14 cellular contexts compared by ENCODE assay signal in genomic region chrX:154093965-154094364, GRCh38. TPM values are rescaled to one million over a fixed set of nuclear protein-coding genes. Genes with fewer than 3 reads are reported as not detected.
DNase-seq lines count a peak whose midpoint lies in the region; ATAC-seq lines count a peak whose summit lies in the region.
"Had no signal": no experiment of that assay in that cellular context is flagged by ENCODE, and none has a peak within 500 bp of the region (broad histone marks: within the 10 kb centered on the region; RNA-seq: fewer than 3 reads in every experiment).

No MANE protein-coding gene starts in this region.

- H3K9ac ChIP-seq in iPS-15b (ENCODE audit: low read depth, low read length) (no peak overlapping the region), subcutaneous abdominal adipose tissue (ENCODE audit: low read length in 5 of 5) (no peak overlapping the region)

- no peak for DNase-seq in activated T-cell treated with anti-CD3 and anti-CD28 coated beads, Interleukin-2, amount 50 U/mL, for 4 hours
- DNase-seq in activated T-cell treated with anti-CD3 and anti-CD28 coated beads for 4 hours = no peak
- DNase-seq: GF-D8; hypothalamus; NCI-H1436; stimulated activated CD4-positive, alpha-beta T cell treated with anti-CD3 and anti-CD28 coated beads, Interleukin-1b, Interleukin-23, amount 100 ng/mL, for 48 hours had no signal

- no peaks in the 10 kb centered on the region for H3K27me3 ChIP-seq in iPS-15b (ENCODE audit: control insufficient read depth, insufficient read depth, low read length)
- H3K27me3 ChIP-seq in subcutaneous abdominal adipose tissue (ENCODE audit: control insufficient read depth in 5 of 5, insufficient read depth in 4 of 5, low read length in 5 of 5) = peaks cover 0 to 11% (median 2%) of the 10 kb centered on the region in 5 donors

- H3K9me3 Mint-ChIP-seq in activated T-cell treated with anti-CD3 and anti-CD28 coated beads, Interleukin-2, amount 50 U/mL, for 4 hours = no peaks in the 10 kb centered on the region
- H3K9me3 Mint-ChIP-seq in activated naive CD8-positive, alpha-beta T cell (ENCODE audit: low read depth) = no peaks in the 10 kb centered on the region

- peaks cover 64% of the 10 kb centered on the region for H3K4me1 Mint-ChIP-seq in activated T-cell treated with anti-CD3 and anti-CD28 coated beads, Interleukin-2, amount 50 U/mL, for 4 hours (ENCODE audit: low read depth)
- H3K4me1 Mint-ChIP-seq in activated naive CD8-positive, alpha-beta T cell (ENCODE audit: low read depth) = peaks cover 60% of the 10 kb centered on the region

- H3K36me3 ChIP-seq in iPS-15b (ENCODE audit: control insufficient read depth, insufficient read depth, low read length) = peaks cover 6% of the 10 kb centered on the region
- H3K36me3 ChIP-seq in subcutaneous abdominal adipose tissue (ENCODE audit: control insufficient read depth in 5 of 5, insufficient read depth in 5 of 5, low read length in 5 of 5) = peaks cover 0 to 3% (median 0%) of the 10 kb centered on the region in 5 donors

- peak overlapping the region; percentile 94 for H3K4me3 Mint-ChIP-seq in activated T-cell treated with anti-CD3 and anti-CD28 coated beads, Interleukin-2, amount 50 U/mL, for 4 hours
- H3K4me3 Mint-ChIP-seq in activated naive CD8-positive, alpha-beta T cell = peak overlapping the region; percentile 90

- no peaks in the 10 kb centered on the region for H3K27me3 Mint-ChIP-seq in activated T-cell treated with anti-CD3 and anti-CD28 coated beads, Interleukin-2, amount 50 U/mL, for 4 hours (ENCODE audit: low read depth)
- no peaks in the 10 kb centered on the region for H3K27me3 Mint-ChIP-seq in activated naive CD8-positive, alpha-beta T cell

- H3K4me3 ChIP-seq in iPS-15b (ENCODE audit: low read depth, low read length) = peak overlapping the region; percentile 9
- H3K4me3 ChIP-seq in subcutaneous abdominal adipose tissue (ENCODE audit: low read depth in 1 of 5, low read length in 5 of 5) = peak overlapping the region in 3 of 5 donors; percentile 9 to 27 (median 16)

- peak overlapping the region; percentile 81 for H3K27ac Mint-ChIP-seq in activated naive CD8-positive, alpha-beta T cell

- peaks cover 11% of the 10 kb centered on the region for H3K36me3 Mint-ChIP-seq in activated T-cell treated with anti-CD3 and anti-CD28 coated beads, Interleukin-2, amount 50 U/mL, for 4 hours (ENCODE audit: insufficient read depth)
- peaks cover 4% of the 10 kb centered on the region for H3K36me3 Mint-ChIP-seq in activated naive CD8-positive, alpha-beta T cell

- H3K4me1 ChIP-seq in iPS-15b (ENCODE audit: control insufficient read depth, insufficient read depth, low read length) = peaks cover 3% of the 10 kb centered on the region
- peaks cover 0 to 43% (median 39%) of the 10 kb centered on the region in 5 donors for H3K4me1 ChIP-seq in subcutaneous abdominal adipose tissue (ENCODE audit: control insufficient read depth in 5 of 5, insufficient read depth in 5 of 5, low read length in 5 of 5)

- H3K9me3 ChIP-seq in iPS-15b (ENCODE audit: control insufficient read depth, insufficient read depth, low read length) = peaks cover 7% of the 10 kb centered on the region
- H3K9me3 ChIP-seq in subcutaneous abdominal adipose tissue (ENCODE audit: control insufficient read depth in 5 of 5, low read length in 5 of 5) = no peaks in the 10 kb centered on the region

- H3K27ac ChIP-seq in subcutaneous abdominal adipose tissue (ENCODE audit: low read depth, low read length) = no peak overlapping the region

- no peak for ATAC-seq in activated T-cell treated with anti-CD3 and anti-CD28 coated beads, Interleukin-2, amount 50 U/mL, for 4 hours
- no peak for ATAC-seq in GM19395 (IDR thresholded peaks at IDR 0.05; ENCODE audit: unreplicated experiment)
- no peak for ATAC-seq in HG02840 (IDR thresholded peaks at IDR 0.05; ENCODE audit: low FRiP score, unreplicated experiment)
- ATAC-seq in GM18868 (IDR thresholded peaks at IDR 0.05; ENCODE audit: unreplicated experiment) = no peak

RNA-seq across cellular contexts. Expression of gene MECP2, which starts 3.6 kb away (rescaled TPM):
- 10 to 100 TPM; 42.6 to 46.7 (median 45.7) TPM for total RNA-seq in activated T-cell treated with anti-CD3 and anti-CD28 coated beads, Interleukin-2, amount 50 U/mL, for 4 hours

RNA-seq across cellular contexts. Expression of gene OPN1LW, which starts 50.1 kb away (rescaled TPM):
- not detected for total RNA-seq in activated T-cell treated with anti-CD3 and anti-CD28 coated beads, Interleukin-2, amount 50 U/mL, for 4 hours
- total RNA-seq: subcutaneous adipose tissue; T-helper 2 cell treated with Interferon-gamma antibody and Interleukin-4, amounts not matched to agents 100 ng/mL and 5 ng/mL, for 36 hours had no signal
